8 cellular contexts compared by ENCODE assay signal in genomic region chr1:225809842-225810578, GRCh38. TPM values are rescaled to one million over a fixed set of nuclear protein-coding genes. Genes with fewer than 3 reads are reported as not detected.
DNase-seq lines count a peak whose midpoint lies in the region; ATAC-seq and TF ChIP-seq lines count a peak whose summit lies in the region.

EPHX1 (plus strand) TSS chr1:225810124; CDS start chr1:225828730, 18,606 bp downstream.

- peaks cover 10% of the 10 kb centered on the region for H3K4me1 Mint-ChIP-seq in T-helper 17 cell

- no peaks in the 10 kb centered on the region for H3K36me3 Mint-ChIP-seq in T-helper 17 cell (ENCODE audit: low read depth)

- no peaks in the 10 kb centered on the region for H3K36me3 ChIP-seq in ascending aorta

- H3K27ac Mint-ChIP-seq in T-helper 17 cell = peak within 1 kb of the TSS; percentile 43

- H3K27me3 Mint-ChIP-seq in T-helper 17 cell = peaks cover 4% of the 10 kb centered on the region

- peak; percentile 26; the same call in 2 of the 3 replicates for TF ChIP-seq CTCF in GM12872 (IDR thresholded peaks at IDR 0.05; ENCODE audit: insufficient read depth, low read depth, low read length)
- TF ChIP-seq CTCF in ascending aorta (IDR thresholded peaks at IDR 0.05) = peak; percentile 33 to 43 (median 33)

- peak; percentile 97 for ATAC-seq in HG02610 (IDR thresholded peaks at IDR 0.05; ENCODE audit: unreplicated experiment)
- peak; percentile 92 for ATAC-seq in T-helper 17 cell

- intact Hi-C loops in ascending aorta (cut with DNase I) = loop anchor here (1.0 kb wide), 3 partner anchors 33 to 335 kb away; partner anchors contain the start of gene SRP9

- H3K4me3 Mint-ChIP-seq in T-helper 17 cell = peak within 1 kb of the TSS; percentile 89

- peak within 1 kb of the TSS; percentile 84 to 90 for H3K27ac ChIP-seq in ascending aorta

- DNase-seq in NCI-H1105 (lab: John Stamatoyannopoulos, UW) = peak; percentile 64
- DNase-seq in T-helper 17 cell = peak; percentile 26 to 46 (median 36)
- DNase-seq in ascending aorta (ENCODE audit: low spot score in 2 of 2) = peak; percentile 56 to 94
- DNase-seq in hepatic stellate cell (ENCODE audit: low spot score) = peak; percentile 98
- peak; percentile 81 for DNase-seq in retina
- no peak for DNase-seq in OCI-M2 (lab: John Stamatoyannopoulos, UW; ENCODE audit: unreplicated experiment)

- peak within 1 kb of the TSS; percentile 66 to 89 for H3K4me3 ChIP-seq in ascending aorta

- H3K27me3 ChIP-seq in ascending aorta = no peaks in the 10 kb centered on the region

- peaks cover 19 to 32% of the 10 kb centered on the region in 2 donors for H3K4me1 ChIP-seq in ascending aorta

- H3K9me3 ChIP-seq in T-helper 17 cell (ENCODE audit: control insufficient read depth, low read length, poor library complexity, severe bottlenecking) (no peaks in the 10 kb centered on the region), ascending aorta (no peaks in the 10 kb centered on the region)

RNA-seq across cellular contexts. Expression of gene EPHX1, which starts in this region (rescaled TPM):
- total RNA-seq in T-helper 17 cell = 1 to 10 TPM in 1 of 2 donors, under 1 TPM in 1; 0.94 to 1.3 TPM
- total RNA-seq in ascending aorta = 127 TPM

Comparison
In these comparisons a context has a peak if more than half of its experiments do, and no peak if none do; other contexts are left out.
1. RNA of gene EPHX1 (total RNA-seq): 127 TPM in ascending aorta (single experiment); 0.94 to 1.3 TPM in T-helper 17 cell; every median in the first group is over 10 times any median in the second.